ENCODE assay signal across 22 cellular contexts in genomic region chr2:172177581-172177980, GRCh38.
DNase-seq lines count a peak whose midpoint lies in the region; ATAC-seq and TF ChIP-seq lines count a peak whose summit lies in the region.
"Had no signal": no experiment of that assay in that cellular context is flagged by ENCODE, and none has a peak within 500 bp of the region (broad histone marks: within the 10 kb centered on the region; RNA-seq: fewer than 3 reads in every experiment).

No MANE protein-coding gene starts in this region.

- H3K9me3 ChIP-seq in HCT116 (ENCODE audit: control insufficient read depth in 1 of 2, insufficient read depth in 1 of 2, low read depth in 1 of 2, low read length in 2 of 2) (no peaks in the 10 kb centered on the region), PC-3 (ENCODE audit: low read length) (no peaks in the 10 kb centered on the region), spleen (peaks cover 0 to 5% (median 0%) of the 10 kb centered on the region in 8 donors)
- H3K9me3 ChIP-seq: BE2C, HAP-1 had no signal

- H3K27ac ChIP-seq in HCT116 (ENCODE audit: low read depth, low read length) = no peak overlapping the region
- H3K27ac ChIP-seq in PC-3 (ENCODE audit: low read length) = no peak overlapping the region
- peak overlapping the region; percentile 97 for H3K27ac ChIP-seq in foreskin keratinocyte
- peak overlapping the region in 7 of 8 donors; percentile 4 to 61 (median 45) for H3K27ac ChIP-seq in spleen

- H4K20me1 ChIP-seq in HCT116 (ENCODE audit: insufficient read depth) (no peaks in the 10 kb centered on the region), PC-3 (ENCODE audit: low read length) (no peaks in the 10 kb centered on the region)

- no peak overlapping the region for H3K4me2 ChIP-seq in HCT116 (ENCODE audit: low read length)
- 0 out of 2 replicates have a peak overlapping the region, but pooled peaks have one; percentile 47 for H3K4me2 ChIP-seq in PC-3 (ENCODE audit: low read length)

- TF ChIP-seq CTCF in HCT116 (IDR thresholded peaks at IDR 0.05 in 2 of 3, conservative IDR thresholded peaks at IDR 0.05 in 1 of 3; ENCODE audit: borderline replicate concordance in 1 of 3, insufficient read depth in 1 of 3, low read depth in 2 of 3, low read length in 2 of 3) (no peak), PC-3 (conservative IDR thresholded peaks at IDR 0.05; ENCODE audit: low read depth, low read length) (no peak), foreskin keratinocyte (conservative IDR thresholded peaks at IDR 0.05) (no peak), spleen (IDR thresholded peaks at IDR 0.05 in 8 of 11, conservative IDR thresholded peaks at IDR 0.05 in 3 of 11) (no peak)

- H3K4me3 ChIP-seq in HCT116 (replicated peaks in 1 of 2; ENCODE audit: low read depth in 1 of 2, low read length in 2 of 2) = no peak overlapping the region
- H3K4me3 ChIP-seq in PC-3 (ENCODE audit: low read length) = no peak overlapping the region
- no peak overlapping the region for H3K4me3 ChIP-seq in spleen
- H3K4me3 ChIP-seq: HAP-1 had no signal

- TF ChIP-seq POLR2A in HCT116 (IDR thresholded peaks at IDR 0.05; ENCODE audit: borderline replicate concordance, extremely low read depth, insufficient read depth, insufficient read length) = no peak
- TF ChIP-seq POLR2A in spleen (IDR thresholded peaks at IDR 0.05) = no peak

- H3K4me1 ChIP-seq in HCT116 (ENCODE audit: control insufficient read depth in 1 of 2, insufficient read depth in 2 of 2, low read length in 2 of 2) (peaks cover 5 to 27% of the 10 kb centered on the region in 2 experiments; a peak in 3 of 4 replicates), PC-3 (ENCODE audit: insufficient read depth, low read length) (peaks cover 30% of the 10 kb centered on the region), foreskin keratinocyte (peaks cover 30% of the 10 kb centered on the region), spleen (peaks cover 0 to 27% (median 14%) of the 10 kb centered on the region in 6 donors)
- H3K4me1 ChIP-seq: BE2C had no signal

- no peaks in the 10 kb centered on the region for H3K79me2 ChIP-seq in HCT116 (ENCODE audit: insufficient read depth, low read length)
- no peaks in the 10 kb centered on the region for H3K79me2 ChIP-seq in PC-3 (ENCODE audit: low read length)

- no peak for TF ChIP-seq RAD21 in HCT116 (IDR thresholded peaks at IDR 0.05; ENCODE audit: low read depth)

- BruUV-seq in HCT116 (replicated peaks; lab: Mats Ljungman, UMichigan) = no TSS peak
- no TSS peak for BruUV-seq in PC-3 (replicated peaks; lab: Mats Ljungman, UMichigan)

- no peaks in the 10 kb centered on the region for H3K27me3 ChIP-seq in HCT116 (ENCODE audit: insufficient read depth, low read length)
- no peaks in the 10 kb centered on the region for H3K27me3 ChIP-seq in PC-3 (ENCODE audit: low read length)
- no peaks in the 10 kb centered on the region for H3K27me3 ChIP-seq in foreskin keratinocyte
- H3K27me3 ChIP-seq in spleen (replicated peaks in 1 of 7) = peaks cover 0 to 19% (median 4%) of the 10 kb centered on the region in 7 donors

- H3K9ac ChIP-seq in HCT116 (ENCODE audit: low read length) (no peak overlapping the region), PC-3 (ENCODE audit: low read length) (no peak overlapping the region)

- H3K36me3 ChIP-seq in HCT116 (ENCODE audit: control insufficient read depth in 1 of 2, insufficient read depth in 2 of 2, low read length in 2 of 2) = no peaks in the 10 kb centered on the region
- no peaks in the 10 kb centered on the region for H3K36me3 ChIP-seq in PC-3 (ENCODE audit: low read depth, low read length)
- H3K36me3 ChIP-seq in spleen = no peaks in the 10 kb centered on the region
- H3K36me3 ChIP-seq: BE2C, HAP-1 had no signal

- no peaks in the 10 kb centered on the region for H3F3A ChIP-seq in PC-3 (ENCODE audit: low read length, unreplicated experiment)

- POLR2A ChIA-PET in HCT116 (lab: Charles Lee) (no interaction called here), PC-3 (lab: Charles Lee; ENCODE audit: unreplicated experiment) (interaction anchor here (0.7 kb wide), 1 partner anchor 195 kb away, joined by 5 read pairs; no protein-coding TSS in a partner anchor)

- H3K9me2 ChIP-seq in HCT116 (ENCODE audit: insufficient read depth) (no peaks in the 10 kb centered on the region), PC-3 (replicated peaks; ENCODE audit: low read length) (no peaks in the 10 kb centered on the region)

- peak overlapping the region; percentile 59 for H2AFZ ChIP-seq in HCT116 (ENCODE audit: low read depth, low read length, poor library complexity, severe bottlenecking)
- H2AFZ ChIP-seq in PC-3 (ENCODE audit: low read length) = no peak overlapping the region

- intact Hi-C loops in HCT116 (cut with micrococcal nuclease) = no loop called here
- intact Hi-C loops in PC-3 (cut with micrococcal nuclease) = loop anchor here (5.0 kb wide), 1 partner anchor 55 kb away; no protein-coding TSS in a partner anchor
- intact Hi-C loops in spleen (cut with DNase I; ENCODE audit: low total_unique reads) = no loop called here

- RAD21 ChIA-PET in HCT116 (lab: Charles Lee; ENCODE audit: low non-redundant PET in 1 of 2, low total read pairs in 2 of 2, uncharacterized antibody in 2 of 2, unreplicated experiment in 2 of 2) = no interaction called here

- DNase-seq in HCT116 (ENCODE audit: low read depth, low spot score) = no peak
- DNase-seq in PC-3 = no peak
- no peak for DNase-seq in foreskin keratinocyte
- DNase-seq in spleen = no peak
- no peak for DNase-seq in DMS79 (lab: John Stamatoyannopoulos, UW)
- no peak for DNase-seq in SK-N-DZ (ENCODE audit: low spot score)
- DNase-seq in activated naive CD4-positive, alpha-beta T cell treated with Interleukin-2 at 50 U/mL for 16 hours = no peak
- DNase-seq: BE2C; CD8-positive, alpha-beta memory T cell; DMS 273 treated with DMSO at 0.1 percent for 48 hours; DMS79 treated with DMSO at 0.1 percent for 48 hours; GOT3; Karpas-422; MV-4-11; NCI-H1105; NCI-H446; NCI-H524 treated with DMSO at 0.1 percent for 48 hours; NCI-H82; RPMI8226; SHP77 treated with DMSO at 0.1 percent for 48 hours had no signal

- CTCF ChIA-PET in HCT116 (lab: Charles Lee) = interaction anchor here (1.0 to 2.0 kb wide), 2 partner anchors 49 to 284 kb away, joined by 5 to 11 read pairs; no protein-coding TSS in a partner anchor
- CTCF ChIA-PET in PC-3 (lab: Charles Lee) = no interaction called here

- ATAC-seq in HCT116 (no peak), PC-3 (no peak), foreskin keratinocyte (no peak)
- ATAC-seq: HepG2 had no signal

- WGBS in spleen, 5 donors = 61 to 80% (median 71%) methylated on average over 3 of the region's 3 CpGs

TF ChIP-seq in HCT116, 20 proteins besides CTCF, POLR2A, EP300 and RAD21:
- TF ChIP-seq SP1 (IDR thresholded peaks at IDR 0.05; ENCODE audit: low read depth) (no peak), YY1 (IDR thresholded peaks at IDR 0.05; ENCODE audit: extremely low read depth, insufficient replicate concordance, low read depth, low read length) (no peak), TCF7L2 (IDR thresholded peaks at IDR 0.05; ENCODE audit: borderline replicate concordance, extremely low read depth, insufficient read depth, insufficient read length) (no peak)

Comparison
In these comparisons a context has a peak if more than half of its experiments do, and no peak if none do; other contexts are left out.
1. H3K27ac ChIP-seq: peak in foreskin keratinocyte (single experiment) and spleen (7 of 8); none in HCT116 (single experiment) and PC-3 (single experiment).